1 cellular context compared by ENCODE assay signal in genomic region chr2:242063364-242064249, GRCh38.
TF ChIP-seq lines count a peak whose summit lies in the region.

No MANE protein-coding gene starts in this region.

TF ChIP-seq in WTC11, 78 proteins besides CTCF, POLR2A, EP300 and RAD21:
- no peak for TF ChIP-seq AFF4 (CRISPR knock-in tag; IDR thresholded peaks at IDR 0.05; ENCODE audit: borderline replicate concordance)
- no peak for TF ChIP-seq ZNF219 (CRISPR knock-in tag; IDR thresholded peaks at IDR 0.05; ENCODE audit: borderline replicate concordance)
- no peak for TF ChIP-seq E2F1 (CRISPR knock-in tag; IDR thresholded peaks at IDR 0.05)
- TF ChIP-seq NFATC4 (CRISPR knock-in tag; IDR thresholded peaks at IDR 0.05) = no peak
- TF ChIP-seq EMX1 (CRISPR knock-in tag; IDR thresholded peaks at IDR 0.05) = no peak
- no peak for TF ChIP-seq FOXP1 (CRISPR knock-in tag; IDR thresholded peaks at IDR 0.05; ENCODE audit: borderline replicate concordance)
- no peak for TF ChIP-seq ELF4 (CRISPR knock-in tag; IDR thresholded peaks at IDR 0.05; ENCODE audit: low read depth)
- TF ChIP-seq E2F5 (CRISPR knock-in tag; IDR thresholded peaks at IDR 0.05) = no peak
- TF ChIP-seq ZNF512 (CRISPR knock-in tag; IDR thresholded peaks at IDR 0.05; ENCODE audit: borderline replicate concordance) = no peak
- TF ChIP-seq CREB1 (CRISPR knock-in tag; IDR thresholded peaks at IDR 0.05) = no peak
- no peak for TF ChIP-seq TEAD4 (CRISPR knock-in tag; IDR thresholded peaks at IDR 0.05)
- TF ChIP-seq MXD4 (CRISPR knock-in tag; IDR thresholded peaks at IDR 0.05; ENCODE audit: borderline replicate concordance) = no peak
- TF ChIP-seq MYBL2 (CRISPR knock-in tag; IDR thresholded peaks at IDR 0.05) = no peak
- no peak for TF ChIP-seq ESRRA (CRISPR knock-in tag; IDR thresholded peaks at IDR 0.05; ENCODE audit: borderline replicate concordance)
- no peak for TF ChIP-seq TEAD1 (CRISPR knock-in tag; IDR thresholded peaks at IDR 0.05)
- no peak for TF ChIP-seq ZNF425 (CRISPR knock-in tag; conservative IDR thresholded peaks at IDR 0.05)
- no peak for TF ChIP-seq SP1 (CRISPR knock-in tag; conservative IDR thresholded peaks at IDR 0.05)
- TF ChIP-seq ZNF138 (CRISPR knock-in tag; conservative IDR thresholded peaks at IDR 0.05) = no peak
